In genomic region chr17:73091410-73091769, GRCh38 we compare ENCODE assay signal across 8 cellular contexts. TPM values are rescaled to one million over a fixed set of nuclear protein-coding genes. Genes with fewer than 3 reads are reported as not detected.
DNase-seq lines count a peak whose midpoint lies in the region; ATAC-seq and TF ChIP-seq lines count a peak whose summit lies in the region.

No MANE protein-coding gene starts in this region.

- TF ChIP-seq CTCF in fibroblast of lung (conservative IDR thresholded peaks at IDR 0.05 in 1 of 2, IDR thresholded peaks at IDR 0.05 in 1 of 2; ENCODE audit: low read depth in 1 of 2, low read length in 2 of 2) (no peak), psoas muscle (IDR thresholded peaks at IDR 0.05) (no peak)

- DNase-seq in ELR (ENCODE audit: low read depth) (peak; percentile 21), RKO (ENCODE audit: low spot score) (peak; percentile 13), fibroblast of lung (ENCODE audit: low read depth in 2 of 2) (peak in 1 of 2 donors; percentile 24), psoas muscle (no peak), SW 1271 (lab: John Stamatoyannopoulos, UW) (no peak), pons (ENCODE audit: low spot score) (no peak), NCI-H82 treated with DMSO at 0.1 percent for 48 hours (lab: John Stamatoyannopoulos, UW; ENCODE audit: unreplicated experiment) (no peak)

- H2AFZ ChIP-seq in fibroblast of lung (ENCODE audit: low read length) = peak overlapping the region; percentile 76

- no peaks in the 10 kb centered on the region for H3K27me3 ChIP-seq in fibroblast of lung (ENCODE audit: control insufficient read depth, insufficient read depth, low read length)
- no peaks in the 10 kb centered on the region for H3K27me3 ChIP-seq in psoas muscle (ENCODE audit: insufficient read depth in 3 of 3, low read length in 2 of 3)

- H3K9me3 ChIP-seq in fibroblast of lung (ENCODE audit: control insufficient read depth, insufficient read depth, low read depth, low read length) (no peaks in the 10 kb centered on the region), psoas muscle (no peaks in the 10 kb centered on the region)

- H3K4me2 ChIP-seq in fibroblast of lung (ENCODE audit: extremely low read depth, insufficient read depth, low read length) = peak overlapping the region; percentile 92

- H3K9ac ChIP-seq in fibroblast of lung (ENCODE audit: insufficient read depth, low read length) = no peak overlapping the region

- H3K36me3 ChIP-seq in fibroblast of lung (ENCODE audit: control insufficient read depth, insufficient read depth, low read length) = peaks cover 3% of the 10 kb centered on the region
- peaks cover 0 to 16% of the 10 kb centered on the region in 2 donors for H3K36me3 ChIP-seq in psoas muscle (ENCODE audit: insufficient read depth in 1 of 2, low read depth in 1 of 2)

- H3K4me3 ChIP-seq in fibroblast of lung (replicated peaks in 1 of 4; ENCODE audit: control extremely low read depth in 1 of 4, insufficient read depth in 1 of 4, low read depth in 3 of 4, low read length in 4 of 4) (peak overlapping the region; percentile 69 to 84 (median 76)), psoas muscle (peak overlapping the region; percentile 80)

- ATAC-seq in psoas muscle (peak in 1 of 4 donors; percentile 2), HG03135 (IDR thresholded peaks at IDR 0.05; ENCODE audit: unreplicated experiment) (no peak)

- no peaks in the 10 kb centered on the region for H4K20me1 ChIP-seq in fibroblast of lung (ENCODE audit: control insufficient read depth, extremely low read depth, insufficient read depth, low read length)

- H3K4me1 ChIP-seq in fibroblast of lung (ENCODE audit: control insufficient read depth, extremely low read depth, insufficient read depth, low read length) = peaks cover 5% of the 10 kb centered on the region
- peaks cover 13% of the 10 kb centered on the region for H3K4me1 ChIP-seq in psoas muscle

- H3K79me2 ChIP-seq in fibroblast of lung (ENCODE audit: control insufficient read depth, insufficient read depth, low read length) = no peaks in the 10 kb centered on the region

- intact Hi-C loops in psoas muscle (cut with DNase I) = no loop called here

- no peak overlapping the region for H3K27ac ChIP-seq in fibroblast of lung (ENCODE audit: insufficient read depth, low read length)
- H3K27ac ChIP-seq in psoas muscle = peak overlapping the region; percentile 80

- 27 to 40% (median 28%) methylated on average over 4 of the region's 4 CpGs for WGBS in psoas muscle, 3 donors

RNA-seq across cellular contexts. Expression of gene SLC39A11, which starts 1.1 kb away (rescaled TPM):
- total RNA-seq in fibroblast of lung (21.1 and 27.4 TPM in 2 replicates), psoas muscle (1 to 10 TPM; 7.3 to 9.7 (median 8.6) TPM)
- polyA plus RNA-seq in fibroblast of lung (12.7 and 13.2 TPM in 2 replicates), psoas muscle (1 to 10 TPM; 1.6 to 8.3 (median 2.6) TPM)
- polyA plus RNA-seq in fibroblast of lung (2012) = 14.8 and 17.0 TPM in 2 replicates
- polyA minus RNA-seq in fibroblast of lung (ENCODE audit: low replicate concordance) = 43.5 and 78.8 TPM in 2 replicates

Comparison
In these comparisons a context has a peak if more than half of its experiments do, and no peak if none do; other contexts are left out.
1. DNase-seq: peak in ELR (single experiment) and RKO (single experiment); none in psoas muscle (0 of 2), SW 1271 (0 of 2), pons (single experiment) and NCI-H82 treated with DMSO at 0.1 percent for 48 hours (single experiment).